In genomic region chr6:138522611-138523010, GRCh38 we compare ENCODE assay signal across 2 cellular contexts.
TF ChIP-seq lines count a peak whose summit lies in the region.

No MANE protein-coding gene starts in this region.

TF ChIP-seq in WTC11, 78 proteins besides CTCF, POLR2A, EP300 and RAD21 (continued from another document and continues in another):
- TF ChIP-seq PRDM15 (CRISPR knock-in tag; IDR thresholded peaks at IDR 0.05) (no peak), TP53 (CRISPR knock-in tag; IDR thresholded peaks at IDR 0.05) (no peak), PRRX2 (CRISPR knock-in tag; IDR thresholded peaks at IDR 0.05) (no peak), RORB (CRISPR knock-in tag; IDR thresholded peaks at IDR 0.05) (no peak), ZBTB43 (CRISPR knock-in tag; IDR thresholded peaks at IDR 0.05) (no peak), NFATC4 (CRISPR knock-in tag; IDR thresholded peaks at IDR 0.05) (no peak), SMAD3 (CRISPR knock-in tag; IDR thresholded peaks at IDR 0.05; ENCODE audit: borderline replicate concordance) (no peak), EMX1 (CRISPR knock-in tag; IDR thresholded peaks at IDR 0.05) (no peak), STAT6 (CRISPR knock-in tag; conservative IDR thresholded peaks at IDR 0.05; ENCODE audit: low read depth) (no peak), CREB1 (CRISPR knock-in tag; IDR thresholded peaks at IDR 0.05) (no peak), ELF4 (CRISPR knock-in tag; IDR thresholded peaks at IDR 0.05; ENCODE audit: low read depth) (no peak), ATF3 (CRISPR knock-in tag; conservative IDR thresholded peaks at IDR 0.05) (no peak), ZBTB21 (CRISPR knock-in tag; IDR thresholded peaks at IDR 0.05; ENCODE audit: borderline replicate concordance) (no peak), ZNF671 (CRISPR knock-in tag; IDR thresholded peaks at IDR 0.05) (no peak), TEAD4 (CRISPR knock-in tag; IDR thresholded peaks at IDR 0.05) (no peak), PREB (CRISPR knock-in tag; IDR thresholded peaks at IDR 0.05; ENCODE audit: borderline replicate concordance) (no peak), ATF6 (CRISPR knock-in tag; IDR thresholded peaks at IDR 0.05) (no peak), ZNF138 (CRISPR knock-in tag; conservative IDR thresholded peaks at IDR 0.05) (no peak)

TF ChIP-seq in HepG2, 621 proteins besides CTCF, POLR2A, EP300 and RAD21 (continued from another document):
- TF ChIP-seq ZBTB33 (CRISPR knock-in tag; IDR thresholded peaks at IDR 0.05), result peak; percentile 52; the same call in 1 of the 2 replicates
- 0 out of 2 replicates have a peak, but pooled peaks have one; percentile 21 for TF ChIP-seq ZNF770 (CRISPR knock-in tag; IDR thresholded peaks at IDR 0.05)
- TF ChIP-seq ETS1 (CRISPR knock-in tag; IDR thresholded peaks at IDR 0.05), result no peak
- TF ChIP-seq ZNF225 (CRISPR knock-in tag; IDR thresholded peaks at IDR 0.05), result no peak
- no peak for TF ChIP-seq ZNF260 (CRISPR knock-in tag; IDR thresholded peaks at IDR 0.05; ENCODE audit: borderline replicate concordance, low read depth)
- no peak for TF ChIP-seq ZKSCAN1 (IDR thresholded peaks at IDR 0.05; ENCODE audit: low read length)
- no peak for TF ChIP-seq MLLT10 (CRISPR knock-in tag; IDR thresholded peaks at IDR 0.05)
- TF ChIP-seq CENPX (CRISPR knock-in tag; IDR thresholded peaks at IDR 0.05), result no peak
- peak; percentile 80; the same call in 1 of the 2 replicates for TF ChIP-seq ZBTB38 (CRISPR knock-in tag; IDR thresholded peaks at IDR 0.05)
- no peak for TF ChIP-seq NCOA5 (CRISPR knock-in tag; IDR thresholded peaks at IDR 0.05)
- TF ChIP-seq ZNF780A (CRISPR knock-in tag; IDR thresholded peaks at IDR 0.05), result no peak
- 0 out of 2 replicates have a peak, but pooled peaks have one; percentile 62 for TF ChIP-seq ZNF292 (CRISPR knock-in tag; IDR thresholded peaks at IDR 0.05; ENCODE audit: borderline replicate concordance, low read depth)
- no peak for TF ChIP-seq SNAPC4 (CRISPR knock-in tag; IDR thresholded peaks at IDR 0.05)
- no peak for TF ChIP-seq UBTF (CRISPR knock-in tag; IDR thresholded peaks at IDR 0.05)
- TF ChIP-seq NCOA1 (CRISPR knock-in tag; IDR thresholded peaks at IDR 0.05), result no peak
